Comparison of ENCODE assay signal across 30 cellular contexts in genomic region chr10:45370202-45370955, GRCh38.
A peak's percentile ranks its signal among the peaks of the same experiment; 100 is the strongest.
DNase-seq lines count a peak whose midpoint lies in the region; ATAC-seq and TF ChIP-seq lines count a peak whose summit lies in the region.
"Had no signal": no experiment of that assay in that cellular context is flagged by ENCODE, and none has a peak within 500 bp of the region (broad histone marks: within the 10 kb centered on the region; RNA-seq: fewer than 3 reads in every experiment).

No MANE protein-coding gene starts in this region.

- peaks cover 48% of the 10 kb centered on the region for H3K4me1 ChIP-seq in OCI-LY1 (ENCODE audit: insufficient read depth, low read length, severe bottlenecking)

- H3F3A ChIP-seq in OCI-LY1 (ENCODE audit: insufficient read depth, low read length): peaks cover 6% of the 10 kb centered on the region; the same call in 1 of the 2 replicates

- H3K27ac ChIP-seq in OCI-LY1 (ENCODE audit: low read depth, low read length, poor library complexity, severe bottlenecking): peak overlapping the region; percentile 100
- H3K27ac ChIP-seq: A549, body of pancreas, right atrium auricular region, stomach, thyroid gland had no signal

- no peaks in the 10 kb centered on the region for H3K27me3 Mint-ChIP-seq in stimulated activated memory B cell treated with anti-CD40 and anti-IgM and Interleukin-4, amounts not matched to agents 10 μg/mL and 1 μg/mL and 100 μg/mL, for 72 hours

- no peaks in the 10 kb centered on the region for H3K9me3 Mint-ChIP-seq in stimulated activated memory B cell treated with anti-CD40 and anti-IgM and Interleukin-4, amounts not matched to agents 10 μg/mL and 1 μg/mL and 100 μg/mL, for 72 hours
- H3K9me3 Mint-ChIP-seq: activated T-helper 2 cell treated with anti-CD3 and anti-CD28 coated beads, Interferon-gamma antibody, Interleukin-2, Interleukin-4, amounts not matched to agents 10 μg/mL and 5 μg/mL and 100 μg/mL, durations not matched to agents 14 hours and 24 hours and 36 hours; central memory CD8-positive, alpha-beta T cell; dendritic cell treated with granulocyte-macrophage colony-stimulating factor and Interleukin-4, amounts not matched to agents 40 ng/mL and 50 ng/mL, for 4 days had no signal

- no peak overlapping the region for H3K4me3 Mint-ChIP-seq in stimulated activated memory B cell treated with anti-CD40 and anti-IgM and Interleukin-4, amounts not matched to agents 10 μg/mL and 1 μg/mL and 100 μg/mL, for 72 hours
- H3K4me3 Mint-ChIP-seq: activated CD8-positive, alpha-beta T cell treated with anti-CD3 and anti-CD28 coated beads, Interleukin-2, amount 10 ng/mL, durations not matched to agents 7 days and 5 days; CD8-positive, alpha-beta memory T cell; central memory CD8-positive, alpha-beta T cell; dendritic cell treated with granulocyte-macrophage colony-stimulating factor and Interleukin-4, amounts not matched to agents 40 ng/mL and 50 ng/mL, for 4 days; endodermal cell had no signal

- peak overlapping the region; percentile 61 for H3K27ac Mint-ChIP-seq in stimulated activated memory B cell treated with anti-CD40 and anti-IgM and Interleukin-4, amounts not matched to agents 10 μg/mL and 1 μg/mL and 100 μg/mL, for 72 hours
- H3K27ac Mint-ChIP-seq: activated CD8-positive, alpha-beta T cell treated with anti-CD3 and anti-CD28 coated beads, Interleukin-2, amount 10 ng/mL, durations not matched to agents 7 days and 5 days; activated T-helper 2 cell treated with anti-CD3 and anti-CD28 coated beads, Interferon-gamma antibody, Interleukin-2, Interleukin-4, amounts not matched to agents 10 μg/mL and 5 μg/mL and 100 μg/mL, durations not matched to agents 14 hours and 24 hours and 36 hours; CD8-positive, alpha-beta memory T cell; dendritic cell treated with granulocyte-macrophage colony-stimulating factor and Interleukin-4, amounts not matched to agents 40 ng/mL and 50 ng/mL, for 4 days; endodermal cell had no signal

- DNase-seq in NOMO-1 treated with DMSO at 0.1 percent for 48 hours (lab: John Stamatoyannopoulos, UW; ENCODE audit: unreplicated experiment) (peak; percentile 11), NOMO-1 treated with dmso at 0.1 percent for 144 hours (lab: John Stamatoyannopoulos, UW; ENCODE audit: unreplicated experiment) (no peak), MV-4-11 (lab: John Stamatoyannopoulos, UW) (peak; percentile 34), HPDE6-E6E7 (ENCODE audit: extremely low spot score) (no peak)
- DNase-seq in activated T-cell treated with anti-CD3 and anti-CD28 coated beads, Interleukin-2, amount 50 U/mL, for 48 hours: no peak
- DNase-seq in stimulated activated naive CD4-positive, alpha-beta T cell (lab: John Stamatoyannopoulos, UW): no peak
- DNase-seq: activated CD4-positive, alpha-beta T cell treated with anti-CD3 and anti-CD28 coated beads for 1 hour; activated CD8-positive, alpha-beta T cell treated with anti-CD3 and anti-CD28 coated beads, Interleukin-2, amount 10 ng/mL, durations not matched to agents 7 days and 5 days; activated naive CD4-positive, alpha-beta T cell treated with anti-CD3 and anti-CD28 coated beads, Interleukin-2, amount 50 U/mL, for 16 hours; body of pancreas; CD8-positive, alpha-beta memory T cell; H7; NCI-H2029 treated with DMSO at 0.1 percent for 48 hours; NCI-H226; NCI-H774; PC-3; posterior cingulate gyrus; small intestine; stomach; thyroid gland had no signal

- no peak overlapping the region for H2AFZ ChIP-seq in OCI-LY1 (ENCODE audit: low read length)

- no peaks in the 10 kb centered on the region for H3K27me3 ChIP-seq in OCI-LY1 (ENCODE audit: insufficient read depth, low read length)
- H3K27me3 ChIP-seq: body of pancreas, right atrium auricular region, thyroid gland had no signal

- no peaks in the 10 kb centered on the region for H3K9me2 ChIP-seq in OCI-LY1 (ENCODE audit: low read depth, low read length)

- H3K79me2 ChIP-seq in OCI-LY1 (ENCODE audit: insufficient read depth, low read length): peaks cover 64% of the 10 kb centered on the region

- no peak for TF ChIP-seq CTCF in OCI-LY1 (IDR thresholded peaks at IDR 0.05; ENCODE audit: low read length)

- peaks cover 84% of the 10 kb centered on the region for H3K4me1 Mint-ChIP-seq in stimulated activated memory B cell treated with anti-CD40 and anti-IgM and Interleukin-4, amounts not matched to agents 10 μg/mL and 1 μg/mL and 100 μg/mL, for 72 hours
- H3K4me1 Mint-ChIP-seq: endodermal cell had no signal

- peaks cover 26% of the 10 kb centered on the region for H3K36me3 ChIP-seq in OCI-LY1 (ENCODE audit: insufficient read depth, low read length)
- H3K36me3 ChIP-seq: right atrium auricular region, stomach, thyroid gland had no signal

- peak overlapping the region; percentile 98 for H3K4me3 ChIP-seq in OCI-LY1 (ENCODE audit: low read depth, low read length, poor library complexity, severe bottlenecking)
- H3K4me3 ChIP-seq: A549, body of pancreas, right atrium auricular region, stomach, thyroid gland had no signal

- no peaks in the 10 kb centered on the region for H3K9me3 ChIP-seq in OCI-LY1 (ENCODE audit: low read length)
- H3K9me3 ChIP-seq: A549, body of pancreas, right atrium auricular region, stomach, thyroid gland had no signal

- ATAC-seq in stimulated activated memory B cell treated with anti-CD40 and anti-IgM and Interleukin-4, amounts not matched to agents 10 μg/mL and 1 μg/mL and 100 μg/mL, for 72 hours: no peak
- ATAC-seq: A549; activated CD8-positive, alpha-beta T cell treated with anti-CD3 and anti-CD28 coated beads, Interleukin-2, amount 10 ng/mL, durations not matched to agents 7 days and 5 days; body of pancreas; HepG2; left lobe of liver; PC-3 had no signal

- peak overlapping the region; percentile 95 for H3K4me2 ChIP-seq in OCI-LY1 (ENCODE audit: low read length)
- H3K4me2 ChIP-seq: A549 had no signal

- peak overlapping the region; percentile 93 for H3K9ac ChIP-seq in OCI-LY1 (ENCODE audit: low read length)

- no peaks in the 10 kb centered on the region for H4K20me1 ChIP-seq in OCI-LY1 (ENCODE audit: insufficient read depth, low read length)

- no peaks in the 10 kb centered on the region for H3K36me3 Mint-ChIP-seq in stimulated activated memory B cell treated with anti-CD40 and anti-IgM and Interleukin-4, amounts not matched to agents 10 μg/mL and 1 μg/mL and 100 μg/mL, for 72 hours
- H3K36me3 Mint-ChIP-seq: CD8-positive, alpha-beta memory T cell had no signal

Comparison
In these comparisons a context has a peak if more than half of its experiments do, and no peak if none do; other contexts are left out.
1. DNase-seq: peak in NOMO-1 treated with DMSO at 0.1 percent for 48 hours (single experiment) and MV-4-11 (single experiment); none in NOMO-1 treated with dmso at 0.1 percent for 144 hours (single experiment), activated T-cell treated with anti-CD3 and anti-CD28 coated beads, Interleukin-2, amount 50 U/mL, for 48 hours (0 of 2), stimulated activated naive CD4-positive, alpha-beta T cell (0 of 6) and HPDE6-E6E7 (single experiment).